Comparison of ENCODE assay signal across 11 cellular contexts in the genomic region with DNA sequence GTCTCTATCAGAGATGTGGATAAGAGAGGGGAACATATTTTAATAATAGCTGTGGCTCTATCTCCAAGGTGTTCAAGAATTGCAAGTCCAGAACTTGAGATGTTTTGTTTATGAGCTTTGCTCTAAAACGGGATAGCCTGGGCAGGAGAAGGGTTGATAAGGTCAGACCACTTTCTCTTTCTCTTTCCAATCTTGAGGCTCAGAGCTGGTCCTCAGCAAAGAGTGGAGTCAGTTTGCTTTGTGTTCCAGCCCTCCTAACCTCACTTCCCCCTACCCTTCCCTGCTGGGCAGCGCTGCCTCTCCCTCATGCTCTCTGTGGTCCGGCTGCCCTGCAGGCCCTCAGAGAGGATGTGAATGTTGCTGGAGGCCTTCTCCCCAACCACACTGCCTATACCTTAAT. TPM values are rescaled to one million over a fixed set of nuclear protein-coding genes. Genes with fewer than 3 reads are reported as not detected.
DNase-seq lines count a peak whose midpoint lies in the region; ATAC-seq and TF ChIP-seq lines count a peak whose summit lies in the region.
"Had no signal": no experiment of that assay in that cellular context is flagged by ENCODE, and none has a peak within 500 bp of the region (broad histone marks: within the 10 kb centered on the region; RNA-seq: fewer than 3 reads in every experiment).

No MANE protein-coding gene starts in this region.

- TF ChIP-seq CTCF in gastrocnemius medialis (IDR thresholded peaks at IDR 0.05 in 4 of 5, conservative IDR thresholded peaks at IDR 0.05 in 1 of 5), result no peak

- H3K27ac ChIP-seq in KOPT-K1 (ENCODE audit: low read depth, low read length, poor library complexity, severe bottlenecking) (peak overlapping the region; percentile 25), gastrocnemius medialis (no peak overlapping the region)
- H3K27ac ChIP-seq: SJCRH30 had no signal

- no peaks in the 10 kb centered on the region for H3K27me3 ChIP-seq in gastrocnemius medialis

- CTCF ChIA-PET in activated naive CD4-positive, alpha-beta T cell treated with anti-CD3 and anti-CD28 coated beads for 36 hours (lab: Charles Lee), result interaction anchor here (0.6 to 1.5 kb wide), 4 partner anchors 10 to 225 kb away, joined by 3 to 5 read pairs (median 3); no protein-coding TSS in a partner anchor

- no peak for DNase-seq in activated naive CD4-positive, alpha-beta T cell treated with anti-CD3 and anti-CD28 coated beads for 36 hours
- DNase-seq in activated naive CD4-positive, alpha-beta T cell treated with Interleukin-2 at 50 U/mL for 16 hours, result no peak
- DNase-seq in activated naive CD4-positive, alpha-beta T cell treated with anti-CD3 and anti-CD28 coated beads, Interleukin-2, amount 50 U/mL, for 72 hours (ENCODE audit: low spot score in 2 of 2), result no peak
- DNase-seq in DMS53 treated with DMSO at 0.1 percent for 48 hours (lab: John Stamatoyannopoulos, UW; ENCODE audit: unreplicated experiment) (no peak), gastrocnemius medialis (no peak)
- DNase-seq: effector CD4-positive, alpha-beta T cell; NCI-H1105; SJCRH30 had no signal

- peak; percentile 34 to 65 for ATAC-seq in activated naive CD4-positive, alpha-beta T cell treated with anti-CD3 and anti-CD28 coated beads, Interleukin-2, amount 50 U/mL, for 72 hours
- peak; percentile 47 for ATAC-seq in stimulated activated memory B cell treated with anti-CD40 and anti-IgM and Interleukin-4, amounts not matched to agents 10 μg/mL and 1 μg/mL and 100 μg/mL, for 72 hours
- no peak for ATAC-seq in HG03457 (IDR thresholded peaks at IDR 0.05; ENCODE audit: unreplicated experiment)
- ATAC-seq in gastrocnemius medialis, result no peak

- intact Hi-C loops in activated naive CD4-positive, alpha-beta T cell treated with anti-CD3 and anti-CD28 coated beads for 36 hours (cut with micrococcal nuclease), result loop anchor here (1.0 kb wide), 1 partner anchor 25 kb away; no protein-coding TSS in a partner anchor
- intact Hi-C loops in gastrocnemius medialis (cut with DNase I; ENCODE audit: low total_unique reads), result no loop called here

- peaks cover 41% of the 10 kb centered on the region for H3K36me3 Mint-ChIP-seq in activated naive CD4-positive, alpha-beta T cell treated with anti-CD3 and anti-CD28 coated beads for 36 hours (ENCODE audit: low read depth)
- H3K36me3 Mint-ChIP-seq in activated naive CD4-positive, alpha-beta T cell treated with anti-CD3 and anti-CD28 coated beads, Interleukin-2, amount 50 U/mL, for 72 hours, result peaks cover 8 to 41% of the 10 kb centered on the region in 2 donors
- peaks cover 15% of the 10 kb centered on the region for H3K36me3 Mint-ChIP-seq in stimulated activated memory B cell treated with anti-CD40 and anti-IgM and Interleukin-4, amounts not matched to agents 10 μg/mL and 1 μg/mL and 100 μg/mL, for 72 hours

- peaks cover 12 to 13% of the 10 kb centered on the region in 2 donors for H3K4me1 ChIP-seq in gastrocnemius medialis
- H3K4me1 ChIP-seq: SJCRH30 had no signal

- H3K9me3 ChIP-seq in KOPT-K1 (ENCODE audit: insufficient read depth, low read length, poor library complexity, severe bottlenecking) (no peaks in the 10 kb centered on the region), gastrocnemius medialis (no peaks in the 10 kb centered on the region)
- H3K9me3 ChIP-seq: SJCRH30 had no signal

- TF ChIP-seq POLR2A in gastrocnemius medialis (IDR thresholded peaks at IDR 0.05), result no peak

- H3K36me3 ChIP-seq in KOPT-K1 (ENCODE audit: insufficient read depth, low read length) (0 out of 2 replicates have a peak, but pooled peaks cover 11% of the 10 kb centered on the region), gastrocnemius medialis (no peaks in the 10 kb centered on the region)
- H3K36me3 ChIP-seq: SJCRH30 had no signal

- H3K9me3 Mint-ChIP-seq in activated naive CD4-positive, alpha-beta T cell treated with anti-CD3 and anti-CD28 coated beads for 36 hours, result no peaks in the 10 kb centered on the region
- no peaks in the 10 kb centered on the region for H3K9me3 Mint-ChIP-seq in activated naive CD4-positive, alpha-beta T cell treated with anti-CD3 and anti-CD28 coated beads, Interleukin-2, amount 50 U/mL, for 72 hours
- H3K9me3 Mint-ChIP-seq in stimulated activated memory B cell treated with anti-CD40 and anti-IgM and Interleukin-4, amounts not matched to agents 10 μg/mL and 1 μg/mL and 100 μg/mL, for 72 hours, result peaks cover 2% of the 10 kb centered on the region

- H3K4me3 Mint-ChIP-seq in activated naive CD4-positive, alpha-beta T cell treated with anti-CD3 and anti-CD28 coated beads for 36 hours, result peak overlapping the region; percentile 11
- H3K4me3 Mint-ChIP-seq in stimulated activated memory B cell treated with anti-CD40 and anti-IgM and Interleukin-4, amounts not matched to agents 10 μg/mL and 1 μg/mL and 100 μg/mL, for 72 hours, result peak overlapping the region; percentile 59

- in situ Hi-C loops in gastrocnemius medialis (cut with MboI; ENCODE audit: low sequenced_read_pairs in 4 of 4), result no loop called here

- peak overlapping the region; percentile 20 for H3K27ac Mint-ChIP-seq in activated naive CD4-positive, alpha-beta T cell treated with anti-CD3 and anti-CD28 coated beads for 36 hours
- peak overlapping the region; percentile 32 to 75 for H3K27ac Mint-ChIP-seq in activated naive CD4-positive, alpha-beta T cell treated with anti-CD3 and anti-CD28 coated beads, Interleukin-2, amount 50 U/mL, for 72 hours
- H3K27ac Mint-ChIP-seq in stimulated activated memory B cell treated with anti-CD40 and anti-IgM and Interleukin-4, amounts not matched to agents 10 μg/mL and 1 μg/mL and 100 μg/mL, for 72 hours, result peak overlapping the region; percentile 84

- no peak overlapping the region for H3K4me3 ChIP-seq in gastrocnemius medialis
- H3K4me3 ChIP-seq: SJCRH30 had no signal

- H3K27me3 Mint-ChIP-seq in activated naive CD4-positive, alpha-beta T cell treated with anti-CD3 and anti-CD28 coated beads for 36 hours (ENCODE audit: low read depth), result no peaks in the 10 kb centered on the region
- no peaks in the 10 kb centered on the region for H3K27me3 Mint-ChIP-seq in stimulated activated memory B cell treated with anti-CD40 and anti-IgM and Interleukin-4, amounts not matched to agents 10 μg/mL and 1 μg/mL and 100 μg/mL, for 72 hours

- H3K4me1 Mint-ChIP-seq in activated naive CD4-positive, alpha-beta T cell treated with anti-CD3 and anti-CD28 coated beads for 36 hours (ENCODE audit: low read depth), result peaks cover 92% of the 10 kb centered on the region
- H3K4me1 Mint-ChIP-seq in stimulated activated memory B cell treated with anti-CD40 and anti-IgM and Interleukin-4, amounts not matched to agents 10 μg/mL and 1 μg/mL and 100 μg/mL, for 72 hours, result peaks cover 95% of the 10 kb centered on the region

RNA-seq across cellular contexts. Expression of gene KLHL6, which starts 13.8 kb away (rescaled TPM):
- 10 to 100 TPM; 82.3 to 82.4 TPM for total RNA-seq in activated naive CD4-positive, alpha-beta T cell treated with anti-CD3 and anti-CD28 coated beads for 36 hours
- total RNA-seq in activated naive CD4-positive, alpha-beta T cell treated with anti-CD3 and anti-CD28 coated beads, Interleukin-2, amount 50 U/mL, for 72 hours, result 10 to 100 TPM; 47.0 to 72.9 TPM
- total RNA-seq in gastrocnemius medialis, result under 1 TPM; 0.15 to 0.31 (median 0.30) TPM
- total RNA-seq: SJCRH30 had no signal

Comparison
In these comparisons a context has a peak if more than half of its experiments do, and no peak if none do; other contexts are left out.
1. H3K27ac Mint-ChIP-seq: peak in every context shown above with its lines; median percentile 84 in stimulated activated memory B cell treated with anti-CD40 and anti-IgM and Interleukin-4, amounts not matched to agents 10 μg/mL and 1 μg/mL and 100 μg/mL, for 72 hours; 54 in activated naive CD4-positive, alpha-beta T cell treated with anti-CD3 and anti-CD28 coated beads, Interleukin-2, amount 50 U/mL, for 72 hours; 20 in activated naive CD4-positive, alpha-beta T cell treated with anti-CD3 and anti-CD28 coated beads for 36 hours.
2. ATAC-seq: peak in activated naive CD4-positive, alpha-beta T cell treated with anti-CD3 and anti-CD28 coated beads, Interleukin-2, amount 50 U/mL, for 72 hours (2 of 2) and stimulated activated memory B cell treated with anti-CD40 and anti-IgM and Interleukin-4, amounts not matched to agents 10 μg/mL and 1 μg/mL and 100 μg/mL, for 72 hours (single experiment); none in HG03457 (single experiment) and gastrocnemius medialis (0 of 2).
3. RNA of gene KLHL6, which starts 13.8 kb away (total RNA-seq): 82.3 to 82.4 TPM in activated naive CD4-positive, alpha-beta T cell treated with anti-CD3 and anti-CD28 coated beads for 36 hours and 47.0 to 72.9 TPM in activated naive CD4-positive, alpha-beta T cell treated with anti-CD3 and anti-CD28 coated beads, Interleukin-2, amount 50 U/mL, for 72 hours; 0.15 to 0.31 TPM in gastrocnemius medialis; every median in the first group is over 10 times any median in the second.